In genomic region chr5:131589510-131590348, GRCh38 we compare ENCODE assay signal across 8 cellular contexts. TPM values are rescaled to one million over a fixed set of nuclear protein-coding genes. Genes with fewer than 3 reads are reported as not detected.
DNase-seq lines count a peak whose midpoint lies in the region; ATAC-seq and TF ChIP-seq lines count a peak whose summit lies in the region.

No MANE protein-coding gene starts in this region.

- peak; percentile 51; the same call in 2 of the 3 replicates for ATAC-seq in RWPE2 (ENCODE audit: low read depth)
- ATAC-seq in left lobe of liver: peak; percentile 88
- no peak for ATAC-seq in GM18505 (IDR thresholded peaks at IDR 0.05; ENCODE audit: unreplicated experiment)

- POLR2A ChIA-PET in AG04449 (lab: Yijun Ruan, JAX): no interaction called here

- no peaks in the 10 kb centered on the region for H3K9me3 ChIP-seq in RWPE2 (ENCODE audit: severe bottlenecking)
- H3K9me3 ChIP-seq in colonic mucosa: no peaks in the 10 kb centered on the region
- H3K9me3 ChIP-seq in thyroid gland: no peaks in the 10 kb centered on the region

- TF ChIP-seq POLR2A in thyroid gland (IDR thresholded peaks at IDR 0.05): no peak
- no peak for TF ChIP-seq POLR2A in GM18505 (IDR thresholded peaks at IDR 0.05; ENCODE audit: borderline replicate concordance, extremely low read depth, insufficient read depth, insufficient read length)

- no peaks in the 10 kb centered on the region for H3K27me3 ChIP-seq in RWPE2 (ENCODE audit: insufficient read depth, poor library complexity, severe bottlenecking)
- no peaks in the 10 kb centered on the region for H3K27me3 ChIP-seq in colonic mucosa
- no peaks in the 10 kb centered on the region for H3K27me3 ChIP-seq in thyroid gland

- peaks cover 13% of the 10 kb centered on the region for H3K36me3 ChIP-seq in RWPE2 (ENCODE audit: low read depth)
- H3K36me3 ChIP-seq in colonic mucosa: no peaks in the 10 kb centered on the region
- no peaks in the 10 kb centered on the region for H3K36me3 ChIP-seq in thyroid gland

- no peaks in the 10 kb centered on the region for H3K4me1 ChIP-seq in RWPE2 (ENCODE audit: insufficient read depth, poor library complexity, severe bottlenecking)
- no peaks in the 10 kb centered on the region for H3K4me1 ChIP-seq in colonic mucosa
- peaks cover 0 to 7% of the 10 kb centered on the region in 2 donors for H3K4me1 ChIP-seq in thyroid gland

- peak; percentile 73 for TF ChIP-seq CTCF in AG04449 (IDR thresholded peaks at IDR 0.05; ENCODE audit: insufficient read depth, low read length, missing control alignments)
- peak; percentile 98 for TF ChIP-seq CTCF in RWPE2 (IDR thresholded peaks at IDR 0.05; ENCODE audit: poor library complexity, severe bottlenecking)
- peak; percentile 81 for TF ChIP-seq CTCF in colonic mucosa (IDR thresholded peaks at IDR 0.05)
- TF ChIP-seq CTCF in thyroid gland (IDR thresholded peaks at IDR 0.05): peak; percentile 51 to 88 (median 80)

- CTCF ChIA-PET in AG04449 (lab: Yijun Ruan, JAX): interaction anchor here (0.6 to 9.1 kb wide), 64 partner anchors 9 to 474 kb away, joined by 3 to 294 read pairs (median 4); partner anchors contain the start of genes ACSL6 and FNIP1

- no peak overlapping the region for H3K4me3 ChIP-seq in AG04449 (ENCODE audit: low read depth, low read length)
- H3K4me3 ChIP-seq in RWPE2 (ENCODE audit: severe bottlenecking): no peak overlapping the region
- no peak overlapping the region for H3K4me3 ChIP-seq in colonic mucosa
- H3K4me3 ChIP-seq in thyroid gland (replicated peaks in 1 of 3): no peak overlapping the region

- DNase-seq in AG04449 (ENCODE audit: low read depth, low spot score): no peak
- DNase-seq in GM03348 (ENCODE audit: low spot score): peak; percentile 71
- peak; percentile 33 for DNase-seq in HuH-7.5 (ENCODE audit: low spot score)
- DNase-seq in RWPE2 (ENCODE audit: low spot score): no peak
- peak; percentile 38 for DNase-seq in colonic mucosa
- no peak for DNase-seq in left lobe of liver (ENCODE audit: low spot score)
- no peak for DNase-seq in thyroid gland

- no peak overlapping the region for H3K27ac ChIP-seq in RWPE2 (ENCODE audit: poor library complexity, severe bottlenecking)
- no peak overlapping the region for H3K27ac ChIP-seq in colonic mucosa
- no peak overlapping the region for H3K27ac ChIP-seq in thyroid gland

- intact Hi-C loops in colonic mucosa (cut with DNase I) (loop anchor here (2.0 to 5.0 kb wide), 2 partner anchors 203 to 419 kb away; no protein-coding TSS in a partner anchor), thyroid gland (cut with DNase I) (loop anchor here (5.0 kb wide), 1 partner anchor 418 kb away; no protein-coding TSS in a partner anchor)

- 73 to 75% methylated on average over 5 of the region's 5 CpGs for WGBS in thyroid gland, 2 donors

- H3K9ac ChIP-seq in colonic mucosa (ENCODE audit: low read depth in 2 of 2, low read length in 2 of 2): no peak overlapping the region

RNA-seq across cellular contexts. Expression of gene RAPGEF6, which starts 45.3 kb away (rescaled TPM):
- total RNA-seq in colonic mucosa: 10 to 100 TPM; 14.9 to 16.2 TPM
- total RNA-seq in left lobe of liver: 3.9 TPM
- 10 to 100 TPM; 20.2 to 36.4 (median 25.2) TPM for total RNA-seq in thyroid gland

Comparison
In these comparisons a context has a peak if more than half of its experiments do, and no peak if none do; other contexts are left out.
1. DNase-seq: peak in GM03348 (single experiment), HuH-7.5 (single experiment) and colonic mucosa (single experiment); none in AG04449 (single experiment), RWPE2 (single experiment), left lobe of liver (single experiment) and thyroid gland (0 of 2).
2. Peak in every context shown above with its lines, with median percentiles within 50 percentile points of each other: CTCF ChIP-seq.